Comparison of ENCODE assay signal across 1 cellular context in genomic region chr17:3213587-3213986, GRCh38.
A peak's percentile ranks its signal among the peaks of the same experiment; 100 is the strongest.
TF ChIP-seq lines count a peak whose summit lies in the region.

No MANE protein-coding gene starts in this region.

TF ChIP-seq in WTC11, 78 proteins besides CTCF, POLR2A, EP300 and RAD21 (continued from another document):
- TF ChIP-seq FOXP4 (CRISPR knock-in tag; IDR thresholded peaks at IDR 0.05) (no peak), CREB1 (CRISPR knock-in tag; IDR thresholded peaks at IDR 0.05) (no peak), PRDM15 (CRISPR knock-in tag; IDR thresholded peaks at IDR 0.05) (no peak), USF2 (CRISPR knock-in tag; IDR thresholded peaks at IDR 0.05) (peak; percentile 94), ATF1 (CRISPR knock-in tag; IDR thresholded peaks at IDR 0.05) (no peak), ZNF423 (CRISPR knock-in tag; IDR thresholded peaks at IDR 0.05) (no peak), GRHL2 (CRISPR knock-in tag; IDR thresholded peaks at IDR 0.05; ENCODE audit: insufficient replicate concordance, severe bottlenecking) (no peak), ZNF532 (CRISPR knock-in tag; IDR thresholded peaks at IDR 0.05; ENCODE audit: borderline replicate concordance) (no peak), USF1 (CRISPR knock-in tag; IDR thresholded peaks at IDR 0.05) (peak; percentile 94), ELF4 (CRISPR knock-in tag; IDR thresholded peaks at IDR 0.05; ENCODE audit: low read depth) (no peak), FOXJ3 (CRISPR knock-in tag; IDR thresholded peaks at IDR 0.05; ENCODE audit: borderline replicate concordance) (no peak), E2F5 (CRISPR knock-in tag; IDR thresholded peaks at IDR 0.05) (no peak), IRF2 (CRISPR knock-in tag; IDR thresholded peaks at IDR 0.05; ENCODE audit: borderline replicate concordance, low read depth) (no peak), E2F4 (CRISPR knock-in tag; IDR thresholded peaks at IDR 0.05; ENCODE audit: borderline replicate concordance, low read depth) (no peak), ATF3 (CRISPR knock-in tag; conservative IDR thresholded peaks at IDR 0.05) (no peak)
